Comparison of ENCODE assay signal across 8 cellular contexts in genomic region chr14:50822501-50823042, GRCh38. TPM values are rescaled to one million over a fixed set of nuclear protein-coding genes. Genes with fewer than 3 reads are reported as not detected.
DNase-seq lines count a peak whose midpoint lies in the region; ATAC-seq and TF ChIP-seq lines count a peak whose summit lies in the region.

No MANE protein-coding gene starts in this region.

- TF ChIP-seq CTCF in Loucy (conservative IDR thresholded peaks at IDR 0.05; ENCODE audit: low read length), result no peak
- TF ChIP-seq CTCF in osteoblast (IDR thresholded peaks at IDR 0.05; ENCODE audit: extremely low read depth, low read depth, low read length), result no peak
- no peak for TF ChIP-seq CTCF in transverse colon (IDR thresholded peaks at IDR 0.05)

- TF ChIP-seq EP300 in transverse colon (IDR thresholded peaks at IDR 0.05; ENCODE audit: low read depth), result no peak

- H3K4me3 ChIP-seq in Loucy (ENCODE audit: low read length, poor library complexity, severe bottlenecking), result no peak overlapping the region
- no peak overlapping the region for H3K4me3 ChIP-seq in osteoblast (ENCODE audit: insufficient read depth, low read length)
- H3K4me3 ChIP-seq in transverse colon, result no peak overlapping the region
- no peak overlapping the region for H3K4me3 ChIP-seq in H7 (ENCODE audit: insufficient read depth, low read depth, low read length)

- peaks cover 5% of the 10 kb centered on the region for H3K9me3 Mint-ChIP-seq in activated naive CD8-positive, alpha-beta T cell treated with anti-CD3 and anti-CD28 coated beads for 36 hours

- WGBS in transverse colon (ENCODE audit: low coverage in 1 of 2), 2 donors, result 82 to 89% methylated on average over 3 to 11 of the region's 11 CpGs

- peak overlapping the region; percentile 74 for H3K4me3 Mint-ChIP-seq in activated naive CD8-positive, alpha-beta T cell treated with anti-CD3 and anti-CD28 coated beads for 36 hours

- H3K4me1 ChIP-seq in Loucy (ENCODE audit: insufficient read depth, low read length, poor library complexity, severe bottlenecking), result peaks cover 63% of the 10 kb centered on the region
- peaks cover 14% of the 10 kb centered on the region for H3K4me1 ChIP-seq in osteoblast (ENCODE audit: insufficient read depth, low read length)
- peaks cover 0 to 29% (median 4%) of the 10 kb centered on the region in 4 donors for H3K4me1 ChIP-seq in transverse colon

- no peak for TF ChIP-seq POLR2A in transverse colon (IDR thresholded peaks at IDR 0.05)

- H3F3A ChIP-seq in Loucy (ENCODE audit: low read depth), result no peaks in the 10 kb centered on the region

- in situ Hi-C loops in transverse colon (cut with MboI; ENCODE audit: low pct_ligation_motif_present in 1 of 4, low pct_unique_long_range_greater_than_20kb in 1 of 4, low sequenced_read_pairs in 3 of 4), result no loop called here

- H3K4me2 ChIP-seq in Loucy (ENCODE audit: low read depth, low read length, poor library complexity, severe bottlenecking), result peak overlapping the region; percentile 98
- H3K4me2 ChIP-seq in osteoblast (ENCODE audit: insufficient read depth, low read length), result peak overlapping the region; percentile 39

- peak overlapping the region; percentile 91 for H3K27ac Mint-ChIP-seq in activated naive CD8-positive, alpha-beta T cell treated with anti-CD3 and anti-CD28 coated beads for 36 hours

- H3K79me2 ChIP-seq in Loucy (ENCODE audit: insufficient read depth, low read length) (peaks cover 100% of the 10 kb centered on the region), osteoblast (ENCODE audit: insufficient read depth, low read length) (peaks cover 87% of the 10 kb centered on the region)

- H3K9me3 ChIP-seq in Loucy (ENCODE audit: insufficient read depth, low read depth, low read length) (no peaks in the 10 kb centered on the region), osteoblast (ENCODE audit: low read depth, low read length) (no peaks in the 10 kb centered on the region), transverse colon (no peaks in the 10 kb centered on the region)

- no peak overlapping the region for H3K9ac ChIP-seq in Loucy (ENCODE audit: low read depth, low read length, poor library complexity, severe bottlenecking)

- H3K27me3 Mint-ChIP-seq in activated naive CD8-positive, alpha-beta T cell treated with anti-CD3 and anti-CD28 coated beads for 36 hours, result no peaks in the 10 kb centered on the region

- peaks cover 84% of the 10 kb centered on the region for H3K4me1 Mint-ChIP-seq in activated naive CD8-positive, alpha-beta T cell treated with anti-CD3 and anti-CD28 coated beads for 36 hours

- H3K27me3 ChIP-seq in Loucy (ENCODE audit: insufficient read depth, low read length, poor library complexity, severe bottlenecking) (no peaks in the 10 kb centered on the region), osteoblast (ENCODE audit: insufficient read depth, low read length) (no peaks in the 10 kb centered on the region), transverse colon (no peaks in the 10 kb centered on the region), H7 (ENCODE audit: control insufficient read depth, insufficient read depth, low read length) (peaks cover 51% of the 10 kb centered on the region)

- ATAC-seq in GM19463 (IDR thresholded peaks at IDR 0.05; ENCODE audit: unreplicated experiment) (peak; percentile 22), GM18517 (IDR thresholded peaks at IDR 0.05; ENCODE audit: unreplicated experiment) (no peak)

- H2AFZ ChIP-seq in Loucy (ENCODE audit: low read length) (no peak overlapping the region), osteoblast (ENCODE audit: low read length) (no peak overlapping the region)

- H4K20me1 ChIP-seq in Loucy (ENCODE audit: insufficient read depth, low read length, poor library complexity, severe bottlenecking) (peaks cover 80% of the 10 kb centered on the region), osteoblast (ENCODE audit: insufficient read depth, low read length) (peaks cover 48% of the 10 kb centered on the region)

- peak overlapping the region; percentile 18 for H3K27ac ChIP-seq in osteoblast (ENCODE audit: low read depth, low read length)
- H3K27ac ChIP-seq in transverse colon, result peak overlapping the region in 2 of 4 donors; percentile 13 to 36

- H3K36me3 Mint-ChIP-seq in activated naive CD8-positive, alpha-beta T cell treated with anti-CD3 and anti-CD28 coated beads for 36 hours, result peaks cover 54% of the 10 kb centered on the region

- no peak for DNase-seq in activated naive CD8-positive, alpha-beta T cell treated with anti-CD3 and anti-CD28 coated beads for 36 hours
- DNase-seq in osteoblast (ENCODE audit: insufficient read length, low spot score, missing footprints), result no peak
- no peak for DNase-seq in HUDEP-2 (lab: John Stamatoyannopoulos, UW; ENCODE audit: unreplicated experiment in 76 of 76)
- DNase-seq in transverse colon, result no peak
- DNase-seq in H7, result no peak

- intact Hi-C loops in transverse colon (cut with DNase I; ENCODE audit: low total_unique reads), result no loop called here

- H3K36me3 ChIP-seq in Loucy (ENCODE audit: insufficient read depth, low read length) (peaks cover 18% of the 10 kb centered on the region; the same call in 1 of the 2 replicates), osteoblast (ENCODE audit: insufficient read depth, low read length) (peaks cover 17% of the 10 kb centered on the region), transverse colon (no peaks in the 10 kb centered on the region), H7 (replicated peaks; ENCODE audit: control insufficient read depth, insufficient read depth, low read length) (no peaks in the 10 kb centered on the region)

- no peaks in the 10 kb centered on the region for H3K9me2 ChIP-seq in Loucy (replicated peaks; ENCODE audit: low read depth, low read length)

RNA-seq across cellular contexts. Expression of gene NIN, which starts 8.4 kb away (rescaled TPM):
- 10 to 100 TPM; 66.6 to 67.9 TPM for total RNA-seq in activated naive CD8-positive, alpha-beta T cell treated with anti-CD3 and anti-CD28 coated beads for 36 hours
- total RNA-seq in osteoblast (40.2 and 42.4 TPM in 2 replicates), transverse colon (10 to 100 TPM in 3 of 4 donors, 1 to 10 TPM in 1; 9.4 to 66.3 (median 26.5) TPM)
- total RNA-seq in H7 (2014; rRNA removed; shearing (Covaris generic)), result 8.5 and 14.2 TPM in 2 replicates

RNA-seq across cellular contexts. Expression of gene ABHD12B, which starts 49.3 kb away (rescaled TPM):
- total RNA-seq in activated naive CD8-positive, alpha-beta T cell treated with anti-CD3 and anti-CD28 coated beads for 36 hours, result not detected
- not detected in 2 replicates for total RNA-seq in osteoblast
- total RNA-seq in transverse colon, result 1 to 10 TPM in 2 of 4 donors, under 1 TPM in 1, not detected in 1; 0.32 to 7.9 (median 2.5) TPM
- total RNA-seq in H7 (2014; rRNA removed; shearing (Covaris generic)), result 9.6 and 19.3 TPM in 2 replicates
